ENCODE assay signal across 11 cellular contexts in the genomic region with DNA sequence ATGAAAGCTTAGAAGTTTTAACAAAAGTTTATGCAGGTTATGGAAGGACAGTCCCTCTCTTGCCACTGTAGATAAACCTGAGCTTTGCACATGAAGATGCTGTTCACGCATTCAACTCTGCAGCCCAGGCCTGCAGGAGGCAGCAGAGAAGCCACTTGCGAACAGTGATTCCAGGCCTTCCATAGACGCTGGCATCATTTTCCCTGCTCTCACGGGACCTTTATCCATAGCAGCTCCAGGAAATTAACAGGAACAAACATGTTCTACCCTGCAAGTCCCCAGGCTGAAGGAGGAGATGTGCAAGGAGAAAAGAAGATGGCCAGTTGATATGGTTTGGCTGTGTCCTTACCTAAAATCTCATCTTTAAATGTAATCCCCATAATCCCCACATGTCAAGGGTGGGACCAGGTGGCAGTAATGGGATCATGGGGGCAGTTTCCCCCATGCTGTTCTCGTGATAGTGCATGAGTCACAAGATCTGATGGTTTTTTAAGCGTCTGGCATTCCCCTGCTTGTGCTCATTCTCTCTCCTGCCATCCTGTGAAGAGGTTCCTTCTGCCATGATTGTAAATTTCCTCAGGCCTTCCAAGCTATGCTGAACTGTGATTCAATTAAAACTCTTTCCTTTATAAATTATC. TPM values are rescaled to one million over a fixed set of nuclear protein-coding genes. Genes with fewer than 3 reads are reported as not detected.
DNase-seq lines count a peak whose midpoint lies in the region; ATAC-seq and TF ChIP-seq lines count a peak whose summit lies in the region.
"Had no signal": no experiment of that assay in that cellular context is flagged by ENCODE, and none has a peak within 500 bp of the region (broad histone marks: within the 10 kb centered on the region; RNA-seq: fewer than 3 reads in every experiment).

No MANE protein-coding gene starts in this region.

- ATAC-seq in left ventricle myocardium superior, result no peak
- ATAC-seq in stimulated activated memory B cell treated with anti-CD40 and anti-IgM and Interleukin-4, amounts not matched to agents 10 μg/mL and 1 μg/mL and 100 μg/mL, for 72 hours, result no peak

- H3K36me3 Mint-ChIP-seq in stimulated activated memory B cell treated with anti-CD40 and anti-IgM and Interleukin-4, amounts not matched to agents 10 μg/mL and 1 μg/mL and 100 μg/mL, for 72 hours, result peaks cover 69% of the 10 kb centered on the region
- peaks cover 57 to 88% of the 10 kb centered on the region in 2 donors for H3K36me3 Mint-ChIP-seq in CD4-positive, alpha-beta memory T cell

- TF ChIP-seq CTCF in OCI-LY1 (IDR thresholded peaks at IDR 0.05; ENCODE audit: low read length), result peak; percentile 38; the same call in 1 of the 2 replicates
- TF ChIP-seq CTCF in epithelial cell of esophagus (IDR thresholded peaks at IDR 0.05; ENCODE audit: insufficient read depth, low read depth, low read length, missing control alignments), result peak; percentile 23

- peaks cover 3% of the 10 kb centered on the region for H3K9me3 Mint-ChIP-seq in stimulated activated memory B cell treated with anti-CD40 and anti-IgM and Interleukin-4, amounts not matched to agents 10 μg/mL and 1 μg/mL and 100 μg/mL, for 72 hours
- H3K9me3 Mint-ChIP-seq in CD4-positive, alpha-beta memory T cell, result peaks cover 0 to 8% (median 0%) of the 10 kb centered on the region in 8 donors

- no peak overlapping the region for H3K9ac ChIP-seq in OCI-LY1 (ENCODE audit: low read length)

- H3F3A ChIP-seq in OCI-LY1 (ENCODE audit: insufficient read depth, low read length), result peaks cover 5% of the 10 kb centered on the region; the same call in 1 of the 2 replicates

- peak overlapping the region; percentile 18 for H3K27ac Mint-ChIP-seq in stimulated activated memory B cell treated with anti-CD40 and anti-IgM and Interleukin-4, amounts not matched to agents 10 μg/mL and 1 μg/mL and 100 μg/mL, for 72 hours
- H3K27ac Mint-ChIP-seq in CD4-positive, alpha-beta memory T cell, result peak overlapping the region in 2 of 7 donors; percentile 31 to 48

- peaks cover 39% of the 10 kb centered on the region for H3K4me1 Mint-ChIP-seq in stimulated activated memory B cell treated with anti-CD40 and anti-IgM and Interleukin-4, amounts not matched to agents 10 μg/mL and 1 μg/mL and 100 μg/mL, for 72 hours
- H3K4me1 Mint-ChIP-seq in CD4-positive, alpha-beta memory T cell, result peaks cover 33 to 52% (median 41%) of the 10 kb centered on the region in 4 donors

- no peaks in the 10 kb centered on the region for H4K20me1 ChIP-seq in OCI-LY1 (ENCODE audit: insufficient read depth, low read length)

- H3K4me3 Mint-ChIP-seq in stimulated activated memory B cell treated with anti-CD40 and anti-IgM and Interleukin-4, amounts not matched to agents 10 μg/mL and 1 μg/mL and 100 μg/mL, for 72 hours, result no peak overlapping the region
- no peak overlapping the region for H3K4me3 Mint-ChIP-seq in CD4-positive, alpha-beta memory T cell
- H3K4me3 Mint-ChIP-seq: activated B cell treated with CpG ODN at 0.5 μM for 24 hours had no signal

- H2AFZ ChIP-seq in OCI-LY1 (ENCODE audit: low read length), result no peak overlapping the region

- H3K27ac ChIP-seq in OCI-LY1 (ENCODE audit: low read depth, low read length, poor library complexity, severe bottlenecking), result no peak overlapping the region
- H3K27ac ChIP-seq in CD4-positive, alpha-beta memory T cell (ENCODE audit: low read depth, low read length), result no peak overlapping the region

- peaks cover 7% of the 10 kb centered on the region for H3K4me1 ChIP-seq in OCI-LY1 (ENCODE audit: insufficient read depth, low read length, severe bottlenecking)
- H3K4me1 ChIP-seq in CD4-positive, alpha-beta memory T cell (ENCODE audit: insufficient read depth, low read length), result peaks cover 24% of the 10 kb centered on the region

- DNase-seq in left ventricle myocardium superior (peak; percentile 39), cardiac septum (ENCODE audit: low spot score) (no peak), epithelial cell of esophagus (ENCODE audit: low read depth) (peak; percentile 59), hepatic stellate cell (ENCODE audit: low spot score) (no peak), NCI-H1092 (lab: John Stamatoyannopoulos, UW) (no peak)
- DNase-seq in CD4-positive, alpha-beta memory T cell, result no peak
- DNase-seq: activated B cell treated with CpG ODN at 0.5 μM for 24 hours, NCI-H774 had no signal

- no peaks in the 10 kb centered on the region for H3K27me3 ChIP-seq in OCI-LY1 (ENCODE audit: insufficient read depth, low read length)
- H3K27me3 ChIP-seq in CD4-positive, alpha-beta memory T cell (ENCODE audit: insufficient read depth, low read length), result no peaks in the 10 kb centered on the region

- no peaks in the 10 kb centered on the region for H3K79me2 ChIP-seq in OCI-LY1 (ENCODE audit: insufficient read depth, low read length)

- intact Hi-C loops in left ventricle myocardium superior (cut with micrococcal nuclease) (no loop called here), cardiac septum (cut with DNase I) (no loop called here)
- intact Hi-C loops in CD4-positive, alpha-beta memory T cell (cut with micrococcal nuclease), result loop anchor here (2.0 to 10.0 kb wide), 3 partner anchors 92 to 286 kb away; partner anchors contain the start of gene RERG

- H3K9me3 ChIP-seq in OCI-LY1 (ENCODE audit: low read length), result no peaks in the 10 kb centered on the region
- H3K9me3 ChIP-seq in CD4-positive, alpha-beta memory T cell (ENCODE audit: control insufficient read depth in 1 of 2, low read length in 2 of 2), result no peaks in the 10 kb centered on the region
- H3K9me3 ChIP-seq: Caco-2 had no signal

- no peaks in the 10 kb centered on the region for H3K9me2 ChIP-seq in OCI-LY1 (ENCODE audit: low read depth, low read length)

- no peaks in the 10 kb centered on the region for H3K27me3 Mint-ChIP-seq in stimulated activated memory B cell treated with anti-CD40 and anti-IgM and Interleukin-4, amounts not matched to agents 10 μg/mL and 1 μg/mL and 100 μg/mL, for 72 hours
- no peaks in the 10 kb centered on the region for H3K27me3 Mint-ChIP-seq in CD4-positive, alpha-beta memory T cell
- H3K27me3 Mint-ChIP-seq: activated B cell treated with CpG ODN at 0.5 μM for 24 hours had no signal

- peaks cover 15% of the 10 kb centered on the region for H3K36me3 ChIP-seq in OCI-LY1 (ENCODE audit: insufficient read depth, low read length)
- H3K36me3 ChIP-seq in CD4-positive, alpha-beta memory T cell (ENCODE audit: insufficient read depth, low read length), result peaks cover 23% of the 10 kb centered on the region

- POLR2A ChIA-PET in CD4-positive, alpha-beta memory T cell (lab: Charles Lee; ENCODE audit: partially characterized antibody), result interaction anchor here (1.1 to 8.0 kb wide), 9 partner anchors 11 to 679 kb away, joined by 3 to 82 read pairs (median 12); partner anchors contain the start of gene ARHGDIB

- H3K4me3 ChIP-seq in OCI-LY1 (ENCODE audit: low read depth, low read length, poor library complexity, severe bottlenecking) (no peak overlapping the region), epithelial cell of esophagus (ENCODE audit: low read length) (no peak overlapping the region)
- H3K4me3 ChIP-seq in CD4-positive, alpha-beta memory T cell (ENCODE audit: low read length in 2 of 2), result no peak overlapping the region

- CTCF ChIA-PET in CD4-positive, alpha-beta memory T cell (lab: Charles Lee; ENCODE audit: partially characterized antibody), result interaction anchor here (0.6 to 5.8 kb wide), 28 partner anchors 9 to 131 kb away, joined by 3 to 91 read pairs (median 6); partner anchors contain the start of gene PDE6H

- H3K4me2 ChIP-seq in OCI-LY1 (ENCODE audit: low read length), result no peak overlapping the region

RNA-seq across cellular contexts. Expression of gene ERP27, which starts 2.0 kb away (rescaled TPM):
- total RNA-seq in left ventricle myocardium superior, result 0.25 TPM
- total RNA-seq in cardiac septum, result 0.11 TPM
- total RNA-seq in CD4-positive, alpha-beta memory T cell, result 10 to 100 TPM in 1 of 2 experiments, 1 to 10 TPM in 1; 9.3 to 11.5 TPM
- 1 to 10 TPM; 3.4 to 4.5 TPM for polyA plus RNA-seq in CD4-positive, alpha-beta memory T cell

RNA-seq across cellular contexts. Expression of gene ARHGDIB, which starts 25.1 kb away (rescaled TPM):
- total RNA-seq in left ventricle myocardium superior (56.0 TPM), cardiac septum (45.1 TPM)
- total RNA-seq in CD4-positive, alpha-beta memory T cell, result 100 to 1,000 TPM; 717 to 768 TPM
- 1,000 to 10,000 TPM; 2,962 to 4,406 TPM for polyA plus RNA-seq in CD4-positive, alpha-beta memory T cell

RNA-seq across cellular contexts. Expression of gene PDE6H, which starts 36.5 kb away (rescaled TPM):
- not detected for total RNA-seq in left ventricle myocardium superior
- not detected for total RNA-seq in cardiac septum
- total RNA-seq in CD4-positive, alpha-beta memory T cell, result not detected
- polyA plus RNA-seq in CD4-positive, alpha-beta memory T cell, result not detected
- total RNA-seq: activated B cell treated with CpG ODN at 0.5 μM for 24 hours, Caco-2 had no signal

RNA-seq across cellular contexts. Expression of gene MGP, which starts 50.7 kb away (rescaled TPM):
- total RNA-seq in left ventricle myocardium superior (295 TPM), cardiac septum (677 TPM)
- under 1 TPM in 1 of 2 experiments, not detected in 1; 0.49 TPM for total RNA-seq in CD4-positive, alpha-beta memory T cell
- polyA plus RNA-seq in CD4-positive, alpha-beta memory T cell, result not detected
- total RNA-seq: activated B cell treated with CpG ODN at 0.5 μM for 24 hours, Caco-2 had no signal

Comparison
In these comparisons a context has a peak if more than half of its experiments do, and no peak if none do; other contexts are left out.
1. DNase-seq: peak in left ventricle myocardium superior (single experiment) and epithelial cell of esophagus (single experiment); none in cardiac septum (single experiment), hepatic stellate cell (single experiment), CD4-positive, alpha-beta memory T cell (0 of 5) and NCI-H1092 (single experiment).
2. RNA of gene ARHGDIB, which starts 25.1 kb away (total RNA-seq): 717 to 768 TPM in CD4-positive, alpha-beta memory T cell; 56.0 TPM in left ventricle myocardium superior (single experiment) and 45.1 TPM in cardiac septum (single experiment); every median in the first group is over 10 times any median in the second.